Comparison of ENCODE assay signal across 1 cellular context in the genomic region with DNA sequence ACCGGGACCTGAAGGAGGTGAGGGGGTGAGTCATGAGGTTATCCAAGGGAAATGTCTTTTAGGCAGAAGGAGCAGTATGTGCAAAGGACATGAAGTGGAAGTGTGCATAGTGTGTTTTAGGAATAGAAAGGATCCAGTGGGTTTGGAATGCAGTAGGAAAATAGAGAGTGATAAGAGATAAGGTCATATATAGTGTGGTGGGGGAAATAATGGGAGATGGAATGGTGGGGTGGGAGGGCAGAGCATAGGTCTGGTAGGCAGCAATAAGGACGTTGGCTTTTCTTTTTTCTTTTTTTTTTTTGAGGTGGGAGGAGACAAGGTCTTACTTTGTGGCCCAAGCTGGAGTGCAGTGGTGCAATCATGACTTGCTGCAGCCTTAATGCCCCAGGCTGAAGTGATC.
TF ChIP-seq lines count a peak whose summit lies in the region.

No MANE protein-coding gene starts in this region.

TF ChIP-seq in K562, 482 proteins besides CTCF, POLR2A, EP300 and RAD21 (continued from another document and continues in another):
- TF ChIP-seq, protein P1, sequence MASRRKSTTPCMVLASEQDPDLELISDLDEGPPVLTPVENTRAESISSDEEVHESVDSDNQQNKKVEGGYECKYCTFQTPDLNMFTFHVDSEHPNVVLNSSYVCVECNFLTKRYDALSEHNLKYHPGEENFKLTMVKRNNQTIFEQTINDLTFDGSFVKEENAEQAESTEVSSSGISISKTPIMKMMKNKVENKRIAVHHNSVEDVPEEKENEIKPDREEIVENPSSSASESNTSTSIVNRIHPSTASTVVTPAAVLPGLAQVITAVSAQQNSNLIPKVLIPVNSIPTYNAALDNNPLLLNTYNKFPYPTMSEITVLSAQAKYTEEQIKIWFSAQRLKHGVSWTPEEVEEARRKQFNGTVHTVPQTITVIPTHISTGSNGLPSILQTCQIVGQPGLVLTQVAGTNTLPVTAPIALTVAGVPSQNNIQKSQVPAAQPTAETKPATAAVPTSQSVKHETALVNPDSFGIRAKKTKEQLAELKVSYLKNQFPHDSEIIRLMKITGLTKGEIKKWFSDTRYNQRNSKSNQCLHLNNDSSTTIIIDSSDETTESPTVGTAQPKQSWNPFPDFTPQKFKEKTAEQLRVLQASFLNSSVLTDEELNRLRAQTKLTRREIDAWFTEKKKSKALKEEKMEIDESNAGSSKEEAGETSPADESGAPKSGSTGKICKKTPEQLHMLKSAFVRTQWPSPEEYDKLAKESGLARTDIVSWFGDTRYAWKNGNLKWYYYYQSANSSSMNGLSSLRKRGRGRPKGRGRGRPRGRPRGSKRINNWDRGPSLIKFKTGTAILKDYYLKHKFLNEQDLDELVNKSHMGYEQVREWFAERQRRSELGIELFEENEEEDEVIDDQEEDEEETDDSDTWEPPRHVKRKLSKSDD (conservative IDR thresholded peaks at IDR 0.05; ENCODE audit: low read length): no peak
- TF ChIP-seq, protein P2, sequence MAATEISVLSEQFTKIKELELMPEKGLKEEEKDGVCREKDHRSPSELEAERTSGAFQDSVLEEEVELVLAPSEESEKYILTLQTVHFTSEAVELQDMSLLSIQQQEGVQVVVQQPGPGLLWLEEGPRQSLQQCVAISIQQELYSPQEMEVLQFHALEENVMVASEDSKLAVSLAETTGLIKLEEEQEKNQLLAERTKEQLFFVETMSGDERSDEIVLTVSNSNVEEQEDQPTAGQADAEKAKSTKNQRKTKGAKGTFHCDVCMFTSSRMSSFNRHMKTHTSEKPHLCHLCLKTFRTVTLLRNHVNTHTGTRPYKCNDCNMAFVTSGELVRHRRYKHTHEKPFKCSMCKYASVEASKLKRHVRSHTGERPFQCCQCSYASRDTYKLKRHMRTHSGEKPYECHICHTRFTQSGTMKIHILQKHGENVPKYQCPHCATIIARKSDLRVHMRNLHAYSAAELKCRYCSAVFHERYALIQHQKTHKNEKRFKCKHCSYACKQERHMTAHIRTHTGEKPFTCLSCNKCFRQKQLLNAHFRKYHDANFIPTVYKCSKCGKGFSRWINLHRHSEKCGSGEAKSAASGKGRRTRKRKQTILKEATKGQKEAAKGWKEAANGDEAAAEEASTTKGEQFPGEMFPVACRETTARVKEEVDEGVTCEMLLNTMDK (IDR thresholded peaks at IDR 0.05; ENCODE audit: borderline replicate concordance, insufficient read depth, low read depth, low read length, poor library complexity, severe bottlenecking): no peak
- TF ChIP-seq COPS2 (conservative IDR thresholded peaks at IDR 0.05): no peak
- no peak for TF ChIP-seq SMAD4 (CRISPR knock-in tag; conservative IDR thresholded peaks at IDR 0.05)
- TF ChIP-seq ATF7 (IDR thresholded peaks at IDR 0.05): 0 out of 2 replicates have a peak, but pooled peaks have one; percentile 23
- peak; percentile 87 for TF ChIP-seq HDAC2 (IDR thresholded peaks at IDR 0.05)
- TF ChIP-seq MTA1 (IDR thresholded peaks at IDR 0.05; ENCODE audit: borderline replicate concordance): peak; percentile 87
- TF ChIP-seq, protein P3, sequence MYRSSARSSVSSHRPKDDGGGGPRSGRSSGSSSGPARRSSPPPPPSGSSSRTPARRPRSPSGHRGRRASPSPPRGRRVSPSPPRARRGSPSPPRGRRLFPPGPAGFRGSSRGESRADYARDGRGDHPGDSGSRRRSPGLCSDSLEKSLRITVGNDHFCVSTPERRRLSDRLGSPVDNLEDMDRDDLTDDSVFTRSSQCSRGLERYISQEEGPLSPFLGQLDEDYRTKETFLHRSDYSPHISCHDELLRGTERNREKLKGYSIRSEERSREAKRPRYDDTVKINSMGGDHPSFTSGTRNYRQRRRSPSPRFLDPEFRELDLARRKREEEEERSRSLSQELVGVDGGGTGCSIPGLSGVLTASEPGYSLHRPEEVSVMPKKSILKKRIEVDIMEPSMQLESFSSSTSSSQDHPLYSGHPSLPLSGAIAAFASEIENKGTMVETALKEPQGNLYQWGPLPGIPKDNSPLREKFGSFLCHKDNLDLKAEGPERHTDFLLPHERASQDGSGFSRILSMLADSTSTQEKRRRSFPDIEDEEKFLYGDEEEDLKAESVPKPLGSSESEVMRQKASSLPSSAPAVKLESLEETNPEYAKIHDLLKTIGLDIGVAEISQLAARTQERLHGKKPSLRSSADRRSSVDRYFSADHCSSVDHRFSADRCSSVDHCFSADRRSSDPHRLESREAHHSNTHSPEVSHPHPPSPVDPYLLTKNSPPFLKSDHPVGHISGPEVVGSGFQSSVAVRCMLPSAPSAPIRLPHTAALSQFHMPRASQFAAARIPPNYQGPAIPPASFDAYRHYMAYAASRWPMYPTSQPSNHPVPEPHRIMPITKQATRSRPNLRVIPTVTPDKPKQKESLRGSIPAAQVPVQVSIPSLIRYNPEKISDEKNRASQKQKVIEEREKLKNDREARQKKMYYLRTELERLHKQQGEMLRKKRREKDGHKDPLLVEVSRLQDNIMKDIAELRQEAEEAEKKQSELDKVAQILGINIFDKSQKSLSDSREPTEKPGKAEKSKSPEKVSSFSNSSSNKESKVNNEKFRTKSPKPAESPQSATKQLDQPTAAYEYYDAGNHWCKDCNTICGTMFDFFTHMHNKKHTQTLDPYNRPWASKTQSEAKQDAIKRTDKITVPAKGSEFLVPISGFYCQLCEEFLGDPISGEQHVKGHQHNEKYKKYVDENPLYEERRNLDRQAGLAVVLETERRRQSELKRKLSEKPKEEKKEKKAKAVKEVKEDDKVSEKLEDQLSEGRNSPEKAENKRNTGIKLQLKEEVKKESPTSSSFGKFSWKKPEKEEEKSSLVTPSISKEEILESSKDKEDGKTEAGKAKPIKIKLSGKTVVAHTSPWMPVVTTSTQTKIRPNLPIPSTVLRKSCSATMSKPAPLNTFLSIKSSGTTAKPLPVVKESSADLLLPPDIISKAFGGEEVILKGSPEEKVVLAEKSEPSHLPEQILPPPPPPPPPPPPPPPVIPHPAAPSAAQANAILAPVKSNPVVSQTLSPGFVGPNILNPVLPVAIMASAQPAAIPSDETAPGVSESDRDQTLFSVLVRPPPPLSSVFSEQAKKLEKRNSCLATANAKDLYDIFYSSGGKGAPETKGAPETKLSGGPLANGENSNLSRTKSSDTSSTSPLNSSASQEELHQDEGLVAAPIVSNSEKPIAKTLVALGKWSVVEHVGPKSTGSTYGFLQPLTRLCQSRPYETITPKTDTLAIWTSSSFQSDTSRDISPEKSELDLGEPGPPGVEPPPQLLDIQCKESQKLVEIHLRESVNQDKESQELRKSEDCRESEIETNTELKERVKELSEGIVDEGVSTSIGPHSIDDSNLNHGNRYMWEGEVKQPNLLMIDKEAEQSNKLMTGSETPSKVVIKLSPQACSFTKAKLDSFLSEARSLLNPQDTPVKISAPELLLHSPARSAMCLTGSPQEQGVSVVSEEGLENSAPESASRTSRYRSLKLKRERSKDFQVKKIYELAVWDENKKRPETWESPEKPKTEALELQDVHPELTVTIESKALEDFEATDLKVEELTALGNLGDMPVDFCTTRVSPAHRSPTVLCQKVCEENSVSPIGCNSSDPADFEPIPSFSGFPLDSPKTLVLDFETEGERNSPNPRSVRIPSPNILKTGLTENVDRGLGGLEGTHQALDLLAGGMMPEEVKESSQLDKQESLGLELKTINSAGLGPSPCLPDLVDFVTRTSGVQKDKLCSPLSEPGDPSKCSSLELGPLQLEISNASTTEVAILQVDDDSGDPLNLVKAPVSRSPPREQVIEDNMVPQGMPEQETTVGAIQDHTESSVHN (IDR thresholded peaks at IDR 0.05; ENCODE audit: borderline replicate concordance in 1 of 2, low read depth in 1 of 2): 0 out of 4 replicates have a peak, but pooled peaks of 1 of the 2 experiments have one; percentile 30
- no peak for TF ChIP-seq SUPT5H (IDR thresholded peaks at IDR 0.05)
- peak; percentile 89 for TF ChIP-seq CBFA2T2 (conservative IDR thresholded peaks at IDR 0.05)
- TF ChIP-seq TEAD4 (IDR thresholded peaks at IDR 0.05; ENCODE audit: low read length): peak; percentile 80
- no peak for TF ChIP-seq TEAD4 (CRISPR knock-in tag; IDR thresholded peaks at IDR 0.05; ENCODE audit: borderline replicate concordance)
- TF ChIP-seq KLF16 (IDR thresholded peaks at IDR 0.05): peak; percentile 50; the same call in 1 of the 2 replicates
- peak; percentile 46; the same call in 1 of the 2 replicates for TF ChIP-seq NFIC (IDR thresholded peaks at IDR 0.05)
- TF ChIP-seq, protein P4, sequence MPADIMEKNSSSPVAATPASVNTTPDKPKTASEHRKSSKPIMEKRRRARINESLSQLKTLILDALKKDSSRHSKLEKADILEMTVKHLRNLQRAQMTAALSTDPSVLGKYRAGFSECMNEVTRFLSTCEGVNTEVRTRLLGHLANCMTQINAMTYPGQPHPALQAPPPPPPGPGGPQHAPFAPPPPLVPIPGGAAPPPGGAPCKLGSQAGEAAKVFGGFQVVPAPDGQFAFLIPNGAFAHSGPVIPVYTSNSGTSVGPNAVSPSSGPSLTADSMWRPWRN (IDR thresholded peaks at IDR 0.05; ENCODE audit: low read depth): peak; percentile 68; the same call in 1 of the 2 replicates
- TF ChIP-seq PHF21A (IDR thresholded peaks at IDR 0.05; ENCODE audit: borderline replicate concordance, low read depth): peak; percentile 65; the same call in 1 of the 2 replicates
- TF ChIP-seq ZBTB7A (IDR thresholded peaks at IDR 0.05; ENCODE audit: borderline replicate concordance, control insufficient read depth, low read depth, low read length): no peak
- TF ChIP-seq CAMTA2 (CRISPR knock-in tag; conservative IDR thresholded peaks at IDR 0.05): no peak
- TF ChIP-seq GABPB1 (CRISPR knock-in tag; IDR thresholded peaks at IDR 0.05): no peak
- TF ChIP-seq SMARCC2 (IDR thresholded peaks at IDR 0.05; ENCODE audit: low read depth): peak; percentile 84
- no peak for TF ChIP-seq ZNF197 (CRISPR knock-in tag; IDR thresholded peaks at IDR 0.05; ENCODE audit: low read depth)
- TF ChIP-seq, protein P5, sequence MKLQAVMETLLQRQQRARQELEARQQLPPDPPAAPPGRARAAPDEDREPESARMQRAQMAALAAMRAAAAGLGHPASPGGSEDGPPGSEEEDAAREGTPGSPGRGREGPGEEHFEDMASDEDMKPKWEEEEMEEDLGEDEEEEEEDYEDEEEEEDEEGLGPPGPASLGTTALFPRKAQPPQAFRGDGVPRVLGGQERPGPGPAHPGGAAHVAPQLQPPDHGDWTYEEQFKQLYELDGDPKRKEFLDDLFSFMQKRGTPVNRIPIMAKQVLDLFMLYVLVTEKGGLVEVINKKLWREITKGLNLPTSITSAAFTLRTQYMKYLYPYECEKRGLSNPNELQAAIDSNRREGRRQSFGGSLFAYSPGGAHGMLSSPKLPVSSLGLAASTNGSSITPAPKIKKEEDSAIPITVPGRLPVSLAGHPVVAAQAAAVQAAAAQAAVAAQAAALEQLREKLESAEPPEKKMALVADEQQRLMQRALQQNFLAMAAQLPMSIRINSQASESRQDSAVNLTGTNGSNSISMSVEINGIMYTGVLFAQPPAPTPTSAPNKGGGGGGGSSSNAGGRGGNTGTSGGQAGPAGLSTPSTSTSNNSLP (IDR thresholded peaks at IDR 0.05; ENCODE audit: borderline replicate concordance, low read depth, low read length): peak; percentile 61; the same call in 1 of the 2 replicates
- no peak for TF ChIP-seq ZNF133 (CRISPR knock-in tag; IDR thresholded peaks at IDR 0.05)
- TF ChIP-seq, protein P6, sequence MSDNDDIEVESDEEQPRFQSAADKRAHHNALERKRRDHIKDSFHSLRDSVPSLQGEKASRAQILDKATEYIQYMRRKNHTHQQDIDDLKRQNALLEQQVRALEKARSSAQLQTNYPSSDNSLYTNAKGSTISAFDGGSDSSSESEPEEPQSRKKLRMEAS (CRISPR knock-in tag; IDR thresholded peaks at IDR 0.05): no peak
- TF ChIP-seq, protein P7, sequence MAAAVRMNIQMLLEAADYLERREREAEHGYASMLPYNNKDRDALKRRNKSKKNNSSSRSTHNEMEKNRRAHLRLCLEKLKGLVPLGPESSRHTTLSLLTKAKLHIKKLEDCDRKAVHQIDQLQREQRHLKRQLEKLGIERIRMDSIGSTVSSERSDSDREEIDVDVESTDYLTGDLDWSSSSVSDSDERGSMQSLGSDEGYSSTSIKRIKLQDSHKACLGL (CRISPR knock-in tag; IDR thresholded peaks at IDR 0.05; ENCODE audit: borderline replicate concordance, poor library complexity, severe bottlenecking): no peak
- TF ChIP-seq, protein P8, sequence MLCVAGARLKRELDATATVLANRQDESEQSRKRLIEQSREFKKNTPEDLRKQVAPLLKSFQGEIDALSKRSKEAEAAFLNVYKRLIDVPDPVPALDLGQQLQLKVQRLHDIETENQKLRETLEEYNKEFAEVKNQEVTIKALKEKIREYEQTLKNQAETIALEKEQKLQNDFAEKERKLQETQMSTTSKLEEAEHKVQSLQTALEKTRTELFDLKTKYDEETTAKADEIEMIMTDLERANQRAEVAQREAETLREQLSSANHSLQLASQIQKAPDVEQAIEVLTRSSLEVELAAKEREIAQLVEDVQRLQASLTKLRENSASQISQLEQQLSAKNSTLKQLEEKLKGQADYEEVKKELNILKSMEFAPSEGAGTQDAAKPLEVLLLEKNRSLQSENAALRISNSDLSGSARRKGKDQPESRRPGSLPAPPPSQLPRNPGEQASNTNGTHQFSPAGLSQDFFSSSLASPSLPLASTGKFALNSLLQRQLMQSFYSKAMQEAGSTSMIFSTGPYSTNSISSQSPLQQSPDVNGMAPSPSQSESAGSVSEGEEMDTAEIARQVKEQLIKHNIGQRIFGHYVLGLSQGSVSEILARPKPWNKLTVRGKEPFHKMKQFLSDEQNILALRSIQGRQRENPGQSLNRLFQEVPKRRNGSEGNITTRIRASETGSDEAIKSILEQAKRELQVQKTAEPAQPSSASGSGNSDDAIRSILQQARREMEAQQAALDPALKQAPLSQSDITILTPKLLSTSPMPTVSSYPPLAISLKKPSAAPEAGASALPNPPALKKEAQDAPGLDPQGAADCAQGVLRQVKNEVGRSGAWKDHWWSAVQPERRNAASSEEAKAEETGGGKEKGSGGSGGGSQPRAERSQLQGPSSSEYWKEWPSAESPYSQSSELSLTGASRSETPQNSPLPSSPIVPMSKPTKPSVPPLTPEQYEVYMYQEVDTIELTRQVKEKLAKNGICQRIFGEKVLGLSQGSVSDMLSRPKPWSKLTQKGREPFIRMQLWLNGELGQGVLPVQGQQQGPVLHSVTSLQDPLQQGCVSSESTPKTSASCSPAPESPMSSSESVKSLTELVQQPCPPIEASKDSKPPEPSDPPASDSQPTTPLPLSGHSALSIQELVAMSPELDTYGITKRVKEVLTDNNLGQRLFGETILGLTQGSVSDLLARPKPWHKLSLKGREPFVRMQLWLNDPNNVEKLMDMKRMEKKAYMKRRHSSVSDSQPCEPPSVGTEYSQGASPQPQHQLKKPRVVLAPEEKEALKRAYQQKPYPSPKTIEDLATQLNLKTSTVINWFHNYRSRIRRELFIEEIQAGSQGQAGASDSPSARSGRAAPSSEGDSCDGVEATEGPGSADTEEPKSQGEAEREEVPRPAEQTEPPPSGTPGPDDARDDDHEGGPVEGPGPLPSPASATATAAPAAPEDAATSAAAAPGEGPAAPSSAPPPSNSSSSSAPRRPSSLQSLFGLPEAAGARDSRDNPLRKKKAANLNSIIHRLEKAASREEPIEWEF (CRISPR knock-in tag; IDR thresholded peaks at IDR 0.05): no peak
- peak; percentile 70 for TF ChIP-seq FOSL1 (tag; conservative IDR thresholded peaks at IDR 0.05)
- TF ChIP-seq, protein P9, sequence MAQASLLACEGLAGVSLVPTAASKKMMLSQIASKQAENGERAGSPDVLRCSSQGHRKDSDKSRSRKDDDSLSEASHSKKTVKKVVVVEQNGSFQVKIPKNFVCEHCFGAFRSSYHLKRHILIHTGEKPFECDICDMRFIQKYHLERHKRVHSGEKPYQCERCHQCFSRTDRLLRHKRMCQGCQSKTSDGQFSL (CRISPR knock-in tag; IDR thresholded peaks at IDR 0.05): no peak
- TF ChIP-seq, protein P9 (tag; IDR thresholded peaks at IDR 0.05): peak in 1 of 2 experiments; percentile 26; a peak in 1 of 4 replicates
- peak; percentile 97 for TF ChIP-seq ARID1B (IDR thresholded peaks at IDR 0.05)
- peak; percentile 96 for TF ChIP-seq CBFA2T3 (IDR thresholded peaks at IDR 0.05)
- TF ChIP-seq KLF6 (CRISPR knock-in tag; IDR thresholded peaks at IDR 0.05; ENCODE audit: borderline replicate concordance): no peak
- no peak for TF ChIP-seq FOXJ3 (CRISPR knock-in tag; IDR thresholded peaks at IDR 0.05)
